Comparison of ENCODE assay signal across 9 cellular contexts in genomic region chr5:127290946-127291763, GRCh38. TPM values are rescaled to one million over a fixed set of nuclear protein-coding genes. Genes with fewer than 3 reads are reported as not detected.
A peak's percentile ranks its signal among the peaks of the same experiment; 100 is the strongest.
DNase-seq lines count a peak whose midpoint lies in the region; ATAC-seq and TF ChIP-seq lines count a peak whose summit lies in the region.
"Had no signal": no experiment of that assay in that cellular context is flagged by ENCODE, and none has a peak within 500 bp of the region (broad histone marks: within the 10 kb centered on the region; RNA-seq: fewer than 3 reads in every experiment).

No MANE protein-coding gene starts in this region.

- CTCF ChIA-PET in CD4-positive, alpha-beta T cell (lab: Charles Lee) = no interaction called here

- ATAC-seq in heart right ventricle (no peak), Right ventricle myocardium inferior (no peak)
- ATAC-seq in CD4-positive, alpha-beta T cell (ENCODE audit: poor library complexity) = no peak

- H3K36me3 ChIP-seq in heart right ventricle = no peaks in the 10 kb centered on the region

- H3K27me3 Mint-ChIP-seq in neural crest cell (ENCODE audit: low read depth) = peaks cover 17% of the 10 kb centered on the region
- peaks cover 89% of the 10 kb centered on the region for H3K27me3 Mint-ChIP-seq in CD4-positive, alpha-beta T cell

- POLR2A ChIA-PET in CD4-positive, alpha-beta T cell (lab: Charles Lee) = no interaction called here

- H3K9me3 Mint-ChIP-seq in neural crest cell = peaks cover 5% of the 10 kb centered on the region
- peaks cover 7% of the 10 kb centered on the region for H3K9me3 Mint-ChIP-seq in CD4-positive, alpha-beta T cell

- peaks cover 0 to 9% (median 0%) of the 10 kb centered on the region in 11 donors for H3K9me3 ChIP-seq in heart right ventricle
- peaks cover 6% of the 10 kb centered on the region for H3K9me3 ChIP-seq in CD4-positive, alpha-beta T cell (ENCODE audit: control insufficient read depth, low read length)

- H3K4me3 ChIP-seq in heart right ventricle (peak overlapping the region in 9 of 10 donors; percentile 17 to 51 (median 36)), fibroblast of villous mesenchyme (ENCODE audit: low read depth, low read length) (peak overlapping the region; percentile 57)

- 16 to 17% methylated on average over 30 of the region's 30 CpGs for WGBS in heart right ventricle, 2 donors

- TF ChIP-seq POLR2A in erythroblast (IDR thresholded peaks at IDR 0.05; ENCODE audit: low read length) = no peak

- peaks cover 0 to 12% (median 5%) of the 10 kb centered on the region in 9 donors for H3K4me1 ChIP-seq in heart right ventricle

- H3K27me3 ChIP-seq in heart right ventricle = peaks cover 0 to 79% (median 47%) of the 10 kb centered on the region in 7 donors
- H3K27me3 ChIP-seq in CD4-positive, alpha-beta T cell (ENCODE audit: control insufficient read depth, insufficient read depth, low read length) = peaks cover 60% of the 10 kb centered on the region

- H3K4me1 Mint-ChIP-seq in neural crest cell = peaks cover 46% of the 10 kb centered on the region
- peaks cover 8% of the 10 kb centered on the region for H3K4me1 Mint-ChIP-seq in CD4-positive, alpha-beta T cell (ENCODE audit: low read depth)

- DNase-seq in heart right ventricle (no peak), Right ventricle myocardium inferior (ENCODE audit: missing footprints) (no peak), fibroblast of villous mesenchyme (ENCODE audit: low read depth) (no peak), neural crest cell (ENCODE audit: low read depth, low spot score) (no peak), erythroblast (lab: John Stamatoyannopoulos, UW) (no peak), GDM1 (lab: John Stamatoyannopoulos, UW) (no peak), NCI-H1694 (lab: John Stamatoyannopoulos, UW) (no peak)
- DNase-seq in CD4-positive, alpha-beta T cell = no peak
- DNase-seq: NCI-H1436 treated with DMSO at 0.1 percent for 48 hours had no signal

- H3K36me3 Mint-ChIP-seq in neural crest cell (ENCODE audit: low read depth) = peaks cover 4% of the 10 kb centered on the region
- H3K36me3 Mint-ChIP-seq in CD4-positive, alpha-beta T cell (ENCODE audit: low read depth) = no peaks in the 10 kb centered on the region

- peak overlapping the region; percentile 96 for H3K4me3 Mint-ChIP-seq in neural crest cell
- no peak overlapping the region for H3K4me3 Mint-ChIP-seq in CD4-positive, alpha-beta T cell

- peak overlapping the region; percentile 92 for H3K27ac Mint-ChIP-seq in neural crest cell (ENCODE audit: unreplicated experiment)
- H3K27ac Mint-ChIP-seq in CD4-positive, alpha-beta T cell = no peak overlapping the region

- no peak overlapping the region for H3K27ac ChIP-seq in heart right ventricle
- H3K27ac ChIP-seq in CD4-positive, alpha-beta T cell (ENCODE audit: low read depth, low read length) = no peak overlapping the region

- TF ChIP-seq CTCF in heart right ventricle (IDR thresholded peaks at IDR 0.05) = no peak
- no peak for TF ChIP-seq CTCF in fibroblast of villous mesenchyme (IDR thresholded peaks at IDR 0.05; ENCODE audit: insufficient read depth, low read depth, low read length)
- TF ChIP-seq CTCF in neural crest cell (conservative IDR thresholded peaks at IDR 0.05) = no peak
- no peak for TF ChIP-seq CTCF in CD4-positive, alpha-beta T cell (IDR thresholded peaks at IDR 0.05)

- intact Hi-C loops in heart right ventricle (cut with DNase I) (loop anchor here in 9 of 10 donors (1.0 to 10.0 kb wide), 8 partner anchors 151 to 202 kb away; no protein-coding TSS in a partner anchor), Right ventricle myocardium inferior (cut with DNase I) (loop anchor here (1.0 to 2.0 kb wide), 2 partner anchors 152 to 201 kb away; no protein-coding TSS in a partner anchor)
- intact Hi-C loops in CD4-positive, alpha-beta T cell (cut with DNase I, micrococcal nuclease) = no loop called here

RNA-seq across cellular contexts. Expression of gene MEGF10, which starts 0.6 kb away (rescaled TPM):
- total RNA-seq in heart right ventricle (1 to 10 TPM in 1 of 10 donors, under 1 TPM in 8, not detected in 1; 0.02 to 1.0 (median 0.38) TPM), Right ventricle myocardium inferior (0.43 TPM), fibroblast of villous mesenchyme (0.97 and 1.3 TPM in 2 replicates), neural crest cell (90.2 and 96.1 TPM in 2 replicates)
- polyA plus RNA-seq in heart right ventricle = under 1 TPM; 0.10 to 0.15 TPM
- total RNA-seq in CD4-positive, alpha-beta T cell = not detected

Comparison
In these comparisons a context has a peak if more than half of its experiments do, and no peak if none do; other contexts are left out.
1. RNA of gene MEGF10, which starts 0.6 kb away (total RNA-seq): 90.2 to 96.1 TPM in neural crest cell; 0.97 to 1.3 TPM in fibroblast of villous mesenchyme, 0.43 TPM in Right ventricle myocardium inferior (single experiment), 0.02 to 1.0 TPM in heart right ventricle and not detected in CD4-positive, alpha-beta T cell; every median in the first group is over 10 times any median in the second.
2. intact Hi-C loops: an anchor here in heart right ventricle (1.0 to 10.0 kb wide) and Right ventricle myocardium inferior (1.0 to 2.0 kb wide); none called in CD4-positive, alpha-beta T cell.